Comparison of ENCODE assay signal across 39 cellular contexts in the genomic region with DNA sequence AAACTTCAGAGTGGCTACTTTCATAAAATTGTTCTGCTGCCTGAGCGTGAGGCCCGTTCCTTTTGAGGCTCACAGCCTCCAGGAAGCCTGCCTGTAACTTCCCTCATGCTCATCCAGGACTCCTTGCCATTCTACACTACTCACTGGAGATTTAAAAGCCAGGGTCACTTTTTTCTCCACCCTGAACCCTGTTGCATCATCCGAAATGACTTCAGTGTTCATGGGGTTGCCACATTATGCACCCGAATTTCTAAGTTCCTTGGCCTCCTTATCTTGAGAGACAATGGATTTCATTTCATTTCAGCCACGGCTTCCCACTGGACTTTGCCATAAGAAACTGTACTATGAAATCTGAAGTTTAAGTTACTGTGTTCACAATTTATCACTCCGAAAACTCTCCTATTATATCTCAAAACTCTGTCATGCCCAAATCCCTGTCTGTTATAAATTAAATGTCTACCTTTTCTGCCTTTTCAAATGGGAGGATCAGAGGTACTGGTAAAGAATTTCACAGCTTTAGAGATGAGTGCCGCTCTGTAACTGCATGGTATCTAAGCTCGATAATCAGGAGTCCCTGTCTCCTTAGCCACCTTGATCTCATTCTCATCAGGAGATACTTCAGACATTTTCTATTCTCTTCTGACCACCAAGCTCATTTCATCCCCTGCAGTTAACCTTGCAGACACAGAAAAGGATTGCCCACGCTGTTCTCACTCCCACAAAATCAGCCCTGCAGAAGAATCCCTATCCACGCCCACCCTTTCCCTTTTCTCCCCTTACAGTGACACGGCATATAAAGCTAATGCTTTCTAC. TPM values are rescaled to one million over a fixed set of nuclear protein-coding genes. Genes with fewer than 3 reads are reported as not detected.
DNase-seq lines count a peak whose midpoint lies in the region; ATAC-seq and TF ChIP-seq lines count a peak whose summit lies in the region.
"Had no signal": no experiment of that assay in that cellular context is flagged by ENCODE, and none has a peak within 500 bp of the region (broad histone marks: within the 10 kb centered on the region; RNA-seq: fewer than 3 reads in every experiment).

No MANE protein-coding gene starts in this region.

- H3K9me3 Mint-ChIP-seq in nephron progenitor cell = peaks cover 20% of the 10 kb centered on the region

- H3K27ac Mint-ChIP-seq in nephron progenitor cell = peak overlapping the region; percentile 57
- H3K27ac Mint-ChIP-seq: activated B cell treated with CpG ODN at 0.5 μM for 24 hours; activated naive CD8-positive, alpha-beta T cell treated with anti-CD3 and anti-CD28 coated beads for 36 hours; activated T-cell treated with anti-CD3 and anti-CD28 coated beads, Interleukin-2, amount 50 U/mL, for 24 hours; CD4-positive, alpha-beta T cell; effector memory CD8-positive, alpha-beta T cell; natural killer cell had no signal

- H3K4me1 ChIP-seq in A673 (ENCODE audit: insufficient read depth, low read length, poor library complexity, severe bottlenecking) = peaks cover 21% of the 10 kb centered on the region
- H3K4me1 ChIP-seq in HEK293 (ENCODE audit: control insufficient read depth, insufficient read depth, low read length) = peaks cover 5% of the 10 kb centered on the region
- H3K4me1 ChIP-seq: foreskin keratinocyte, heart left ventricle, suprapubic skin, upper lobe of left lung had no signal

- POLR2A ChIA-PET in A673 (lab: Charles Lee; ENCODE audit: low non-redundant PET) = no interaction called here
- POLR2A ChIA-PET in HEK293 (lab: Yijun Ruan, JAX) = no interaction called here

- H3K4me3 ChIP-seq in A673 (ENCODE audit: low read depth, low read length, poor library complexity, severe bottlenecking) (no peak overlapping the region), HEK293 (ENCODE audit: low read depth, low read length) (no peak overlapping the region), cardiac fibroblast (replicated peaks in 1 of 2; ENCODE audit: low read depth in 2 of 2, low read length in 2 of 2) (no peak overlapping the region)
- H3K4me3 ChIP-seq: ascending aorta, heart left ventricle, ovary, suprapubic skin, upper lobe of left lung had no signal

- no peak overlapping the region for H3K4me3 Mint-ChIP-seq in nephron progenitor cell
- H3K4me3 Mint-ChIP-seq: activated B cell treated with CpG ODN at 0.5 μM for 24 hours; activated naive CD8-positive, alpha-beta T cell treated with anti-CD3 and anti-CD28 coated beads for 36 hours; activated T-cell treated with anti-CD3 and anti-CD28 coated beads, Interleukin-2, amount 50 U/mL, for 24 hours; CD4-positive, alpha-beta T cell; effector memory CD8-positive, alpha-beta T cell; natural killer cell had no signal

- peaks cover 4% of the 10 kb centered on the region for H3K27me3 Mint-ChIP-seq in nephron progenitor cell (ENCODE audit: low read depth, poor library complexity)
- H3K27me3 Mint-ChIP-seq: activated B cell treated with CpG ODN at 0.5 μM for 24 hours; activated naive CD8-positive, alpha-beta T cell treated with anti-CD3 and anti-CD28 coated beads for 36 hours; activated T-cell treated with anti-CD3 and anti-CD28 coated beads, Interleukin-2, amount 50 U/mL, for 24 hours; CD4-positive, alpha-beta T cell; effector memory CD8-positive, alpha-beta T cell had no signal

- H3K27me3 ChIP-seq in A673 (replicated peaks; ENCODE audit: insufficient read depth, low read depth, low read length, poor library complexity) = no peaks in the 10 kb centered on the region
- H3K27me3 ChIP-seq: ascending aorta, foreskin keratinocyte, ovary, suprapubic skin, upper lobe of left lung had no signal

- TF ChIP-seq CTCF in A673 (conservative IDR thresholded peaks at IDR 0.05; ENCODE audit: low read depth, low read length) (no peak), HEK293 (tag by site-specific recombination; IDR thresholded peaks at IDR 0.05) (no peak), cardiac fibroblast (IDR thresholded peaks at IDR 0.05; ENCODE audit: low read depth, low read length) (no peak), nephron progenitor cell (IDR thresholded peaks at IDR 0.05) (no peak), omental fat pad (IDR thresholded peaks at IDR 0.05) (no peak)

- intact Hi-C loops in A673 (cut with micrococcal nuclease; ENCODE audit: unreplicated experiment) = loop anchor here (10.0 kb wide), 1 partner anchor 194 kb away; no protein-coding TSS in a partner anchor

- no TSS peak for BruUV-seq in A673 (replicated peaks; lab: Mats Ljungman, UMichigan)

- DNase-seq in A673 (ENCODE audit: low spot score) (peak; percentile 5), cardiac fibroblast (ENCODE audit: low read depth in 2 of 2) (peak; percentile 10 to 56), nephron progenitor cell (no peak), omental fat pad (ENCODE audit: low spot score) (no peak), hypothalamus (lab: John Stamatoyannopoulos, UW) (no peak), NCI-H2171 (lab: John Stamatoyannopoulos, UW) (no peak), NCI-H2227 (lab: John Stamatoyannopoulos, UW; ENCODE audit: unreplicated experiment) (no peak)
- DNase-seq: activated B cell treated with CpG ODN at 0.5 μM for 24 hours; activated CD4-positive, alpha-beta T cell treated with anti-CD3 and anti-CD28 coated beads, Interleukin-2, amount 50 U/mL, for 1 hour; activated gamma-delta T cell; activated naive CD8-positive, alpha-beta T cell treated with anti-CD3 and anti-CD28 coated beads for 36 hours; activated T-cell treated with anti-CD3 and anti-CD28 coated beads, Interleukin-2, amount 50 U/mL, for 24 hours; CD4-positive, alpha-beta T cell; effector memory CD8-positive, alpha-beta T cell; heart left ventricle; natural killer cell; NCI-H1048; NCI-H187; NCI-H2171 treated with DMSO at 0.1 percent for 48 hours; NCI-H526 treated with DMSO at 0.1 percent for 48 hours; NK-92 treated with Interleukin-12 subunit alpha and Interleukin-12 subunit beta, amount 100 ng/mL, for 24 hours; ovary; PC-3; SK-N-SH; small intestine; stimulated activated naive CD4-positive, alpha-beta T cell treated with Interleukin-2 at 50 U/mL for 16 hours; upper lobe of left lung had no signal

- H3K9me3 ChIP-seq in A673 (ENCODE audit: low read depth, low read length, poor library complexity, severe bottlenecking) = no peaks in the 10 kb centered on the region
- no peaks in the 10 kb centered on the region for H3K9me3 ChIP-seq in HEK293 (ENCODE audit: control insufficient read depth, insufficient read depth, low read depth, low read length)
- H3K9me3 ChIP-seq: ascending aorta, heart left ventricle, ovary, SK-N-SH, suprapubic skin had no signal

- H3K4me1 Mint-ChIP-seq in nephron progenitor cell = peaks cover 18% of the 10 kb centered on the region
- H3K4me1 Mint-ChIP-seq: activated B cell treated with CpG ODN at 0.5 μM for 24 hours; activated naive CD8-positive, alpha-beta T cell treated with anti-CD3 and anti-CD28 coated beads for 36 hours; natural killer cell had no signal

- CTCF ChIA-PET in A673 (lab: Charles Lee) (no interaction called here), HEK293 (lab: Yijun Ruan, JAX) (interaction anchor here (0.5 kb wide), 1 partner anchor 42 kb away, joined by 3 read pairs; no protein-coding TSS in a partner anchor)

- H3K36me3 Mint-ChIP-seq in nephron progenitor cell (ENCODE audit: low read depth) = no peaks in the 10 kb centered on the region
- H3K36me3 Mint-ChIP-seq: activated naive CD8-positive, alpha-beta T cell treated with anti-CD3 and anti-CD28 coated beads for 36 hours had no signal

- ATAC-seq in omental fat pad (ENCODE audit: low FRiP score) = no peak
- ATAC-seq: effector memory CD8-positive, alpha-beta T cell; foreskin keratinocyte; heart left ventricle; natural killer cell; PC-3; Right ventricle myocardium inferior had no signal

- H3K36me3 ChIP-seq in A673 (ENCODE audit: insufficient read depth, low read length, poor library complexity, severe bottlenecking) (no peaks in the 10 kb centered on the region), HEK293 (ENCODE audit: control insufficient read depth in 2 of 2, insufficient read depth in 1 of 2, low read length in 2 of 2) (no peaks in the 10 kb centered on the region)
- H3K36me3 ChIP-seq: ascending aorta, heart left ventricle, ovary, suprapubic skin, upper lobe of left lung had no signal

- H3K27ac ChIP-seq in A673 (ENCODE audit: low read depth, low read length, poor library complexity, severe bottlenecking) (peak overlapping the region; percentile 6), HEK293 (ENCODE audit: extremely low read depth, low read depth, low read length) (no peak overlapping the region)
- H3K27ac ChIP-seq: ascending aorta, foreskin keratinocyte, heart left ventricle, ovary, suprapubic skin, upper lobe of left lung had no signal

TF ChIP-seq in HEK293, 187 proteins besides CTCF, POLR2A, EP300 and RAD21 (continues in another document):
- TF ChIP-seq OVOL3 (tag by site-specific recombination; IDR thresholded peaks at IDR 0.05) (no peak), ZNF350 (tag by site-specific recombination; IDR thresholded peaks at IDR 0.05) (no peak), ZNF416 (tag by site-specific recombination; IDR thresholded peaks at IDR 0.05) (no peak), ZNF10 (tag by site-specific recombination; IDR thresholded peaks at IDR 0.05) (no peak), ZFP41 (tag by site-specific recombination; IDR thresholded peaks at IDR 0.05; ENCODE audit: borderline replicate concordance) (no peak), MEIS1 (CRISPR knock-in tag; IDR thresholded peaks at IDR 0.05; ENCODE audit: borderline replicate concordance) (no peak), ZNF274 (IDR thresholded peaks at IDR 0.05; ENCODE audit: low read length) (no peak), ZNF274 (tag by site-specific recombination; IDR thresholded peaks at IDR 0.05; ENCODE audit: borderline replicate concordance) (no peak), ZNF776 (tag by site-specific recombination; IDR thresholded peaks at IDR 0.05; ENCODE audit: borderline replicate concordance) (no peak), ZFHX2 (tag by site-specific recombination; conservative IDR thresholded peaks at IDR 0.05) (peak; percentile 20; the same call in 1 of the 2 replicates), EGR2 (tag by site-specific recombination; IDR thresholded peaks at IDR 0.05; ENCODE audit: low read depth) (0 out of 2 replicates have a peak, but pooled peaks have one; percentile 35), ZNF157 (tag by site-specific recombination; IDR thresholded peaks at IDR 0.05) (no peak)
- TF ChIP-seq, protein P1, sequence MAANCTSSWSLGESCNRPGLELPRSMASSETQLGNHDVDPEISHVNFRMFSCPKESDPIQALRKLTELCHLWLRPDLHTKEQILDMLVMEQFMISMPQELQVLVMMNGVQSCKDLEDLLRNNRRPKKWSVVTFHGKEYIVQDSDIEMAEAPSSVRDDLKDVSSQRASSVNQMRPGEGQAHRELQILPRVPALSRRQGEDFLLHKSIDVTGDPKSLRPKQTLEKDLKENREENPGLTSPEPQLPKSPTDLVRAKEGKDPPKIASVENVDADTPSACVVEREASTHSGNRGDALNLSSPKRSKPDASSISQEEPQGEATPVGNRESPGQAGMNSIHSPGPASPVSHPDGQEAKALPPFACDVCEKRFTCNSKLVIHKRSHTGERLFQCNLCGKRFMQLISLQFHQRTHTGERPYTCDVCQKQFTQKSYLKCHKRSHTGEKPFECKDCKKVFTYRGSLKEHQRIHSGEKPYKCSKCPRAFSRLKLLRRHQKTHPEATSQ (tag by site-specific recombination; IDR thresholded peaks at IDR 0.05) = no peak

RNA-seq across cellular contexts. Expression of a gene that starts 59.9 kb away (rescaled TPM):
- total RNA-seq in A673 (2021) = not detected in 2 replicates
- total RNA-seq in omental fat pad = not detected
- total RNA-seq: activated B cell treated with CpG ODN at 0.5 μM for 24 hours; activated naive CD8-positive, alpha-beta T cell treated with anti-CD3 and anti-CD28 coated beads for 36 hours; ascending aorta; cardiac septum; CD4-positive, alpha-beta T cell; foreskin keratinocyte; H4; heart left ventricle; kidney epithelial cell; liver; mononuclear cell; natural killer cell; ovary; PC-3; renal cortical epithelial cell; Right ventricle myocardium inferior; suprapubic skin; T-helper 1 cell treated with Interleukin-12 subunit alpha and Interleukin-12 subunit beta and Interleukin-4 antibody, amounts not matched to agents 30 ng/mL and 1 ng/mL, for 36 hours; upper lobe of left lung had no signal

Comparison
In these comparisons a context has a peak if more than half of its experiments do, and no peak if none do; other contexts are left out.
1. DNase-seq: peak in A673 (single experiment) and cardiac fibroblast (2 of 2); none in nephron progenitor cell (single experiment), omental fat pad (single experiment), hypothalamus (0 of 51), NCI-H2171 (single experiment) and NCI-H2227 (single experiment).